Comparison of ENCODE assay signal across 17 cellular contexts in genomic region chr19:2634960-2635359, GRCh38.
A peak's percentile ranks its signal among the peaks of the same experiment; 100 is the strongest.
DNase-seq lines count a peak whose midpoint lies in the region; ATAC-seq and TF ChIP-seq lines count a peak whose summit lies in the region.
"Had no signal": no experiment of that assay in that cellular context is flagged by ENCODE, and none has a peak within 500 bp of the region (broad histone marks: within the 10 kb centered on the region; RNA-seq: fewer than 3 reads in every experiment).

No MANE protein-coding gene starts in this region.

- H3K27me3 ChIP-seq in OCI-LY1 (ENCODE audit: insufficient read depth, low read length) (no peaks in the 10 kb centered on the region), heart left ventricle (peaks cover 0 to 10% (median 0%) of the 10 kb centered on the region in 9 donors), tibial artery (peaks cover 0 to 28% of the 10 kb centered on the region in 2 donors)
- H3K27me3 ChIP-seq: SJCRH30 had no signal

- no peaks in the 10 kb centered on the region for H4K20me1 ChIP-seq in OCI-LY1 (ENCODE audit: insufficient read depth, low read length)

- H2AFZ ChIP-seq in OCI-LY1 (ENCODE audit: low read length), result no peak overlapping the region

- H3K36me3 ChIP-seq in OCI-LY1 (ENCODE audit: insufficient read depth, low read length) (no peaks in the 10 kb centered on the region), heart left ventricle (no peaks in the 10 kb centered on the region), tibial artery (no peaks in the 10 kb centered on the region)
- H3K36me3 ChIP-seq: SJCRH30 had no signal

- peak overlapping the region; percentile 43; the same call in 1 of the 2 replicates for H3K4me2 ChIP-seq in OCI-LY1 (ENCODE audit: low read length)

- H3K4me1 ChIP-seq in OCI-LY1 (ENCODE audit: insufficient read depth, low read length, severe bottlenecking), result peaks cover 42% of the 10 kb centered on the region
- H3K4me1 ChIP-seq in heart left ventricle, result peaks cover 0 to 60% (median 14%) of the 10 kb centered on the region in 12 donors
- H3K4me1 ChIP-seq in tibial artery, result peaks cover 0 to 38% (median 21%) of the 10 kb centered on the region in 4 donors
- H3K4me1 ChIP-seq: SJCRH30 had no signal

- H3K4me1 Mint-ChIP-seq in naive B cell, result peaks cover 72 to 92% (median 85%) of the 10 kb centered on the region in 3 donors
- H3K4me1 Mint-ChIP-seq: nephron had no signal

- H3K9me3 ChIP-seq in OCI-LY1 (ENCODE audit: low read length) (no peaks in the 10 kb centered on the region), heart left ventricle (peaks cover 0 to 17% (median 7%) of the 10 kb centered on the region in 12 donors), tibial artery (peaks cover 0 to 6% (median 3%) of the 10 kb centered on the region in 3 donors)

- no peaks in the 10 kb centered on the region for H3K9me2 ChIP-seq in OCI-LY1 (ENCODE audit: low read depth, low read length)

- ATAC-seq in heart left ventricle (peak in 3 of 4 donors; percentile 1 to 6 (median 3)), naive B cell (ENCODE audit: low read depth in 2 of 2) (no peak), GM19035 (IDR thresholded peaks at IDR 0.05; ENCODE audit: unreplicated experiment) (no peak)
- ATAC-seq: activated CD8-positive, alpha-beta memory T cell treated with anti-CD3 and anti-CD28 coated beads, Interleukin-2, amount 10 ng/mL, durations not matched to agents 7 days and 5 days had no signal

- 47 to 68% (median 60%) methylated on average over 9 of the region's 9 CpGs for WGBS in heart left ventricle, 4 donors

- H3K4me3 ChIP-seq in OCI-LY1 (ENCODE audit: low read depth, low read length, poor library complexity, severe bottlenecking), result no peak overlapping the region
- H3K4me3 ChIP-seq in heart left ventricle, result peak overlapping the region in 5 of 12 donors; percentile 0 to 37 (median 34)
- H3K4me3 ChIP-seq in tibial artery, result peak overlapping the region in 1 of 2 donors; percentile 2
- H3K4me3 ChIP-seq: SJCRH30 had no signal

- TF ChIP-seq CTCF in OCI-LY1 (IDR thresholded peaks at IDR 0.05; ENCODE audit: low read length), result no peak
- TF ChIP-seq CTCF in heart left ventricle (IDR thresholded peaks at IDR 0.05), result no peak
- no peak for TF ChIP-seq CTCF in tibial artery (IDR thresholded peaks at IDR 0.05)

- no peak for TF ChIP-seq POLR2A in heart left ventricle (IDR thresholded peaks at IDR 0.05)

- H3F3A ChIP-seq in OCI-LY1 (ENCODE audit: insufficient read depth, low read length), result 0 out of 2 replicates have a peak, but pooled peaks cover 3% of the 10 kb centered on the region

- peaks cover 0 to 17% (median 9%) of the 10 kb centered on the region in 7 donors for H3K9me3 Mint-ChIP-seq in naive B cell

- peak overlapping the region in 2 of 8 donors; percentile 40 to 52 for H3K4me3 Mint-ChIP-seq in naive B cell
- H3K4me3 Mint-ChIP-seq: activated CD8-positive, alpha-beta memory T cell treated with anti-CD3 and anti-CD28 coated beads, Interleukin-2, amount 10 ng/mL, durations not matched to agents 7 days and 5 days; nephron had no signal

- intact Hi-C loops in heart left ventricle (cut with DNase I), result no loop called here
- intact Hi-C loops in tibial artery (cut with DNase I; ENCODE audit: low total_unique reads), result no loop called here

- peak overlapping the region; percentile 66 for H3K27ac ChIP-seq in OCI-LY1 (ENCODE audit: low read depth, low read length, poor library complexity, severe bottlenecking)
- H3K27ac ChIP-seq in heart left ventricle, result peak overlapping the region; percentile 68 to 94 (median 82)
- peak overlapping the region; percentile 79 to 81 for H3K27ac ChIP-seq in tibial artery
- H3K27ac ChIP-seq: SJCRH30 had no signal

- no peak for DNase-seq in heart left ventricle
- DNase-seq in naive B cell, result no peak
- DNase-seq in tibial artery, result no peak
- DNase-seq in DMS53 treated with DMSO at 0.1 percent for 48 hours (lab: John Stamatoyannopoulos, UW; ENCODE audit: unreplicated experiment), result no peak
- DNase-seq in NCI-H1694 treated with DMSO at 0.1 percent for 48 hours (lab: John Stamatoyannopoulos, UW), result no peak
- DNase-seq: activated CD4-positive, CD25-positive, alpha-beta regulatory T cell treated with anti-CD3 and anti-CD28 coated beads, Interleukin-2, amount 50 U/mL, for 72 hours; activated CD8-positive, alpha-beta memory T cell treated with anti-CD3 and anti-CD28 coated beads, Interleukin-2, amount 10 ng/mL, durations not matched to agents 7 days and 5 days; activated effector memory CD4-positive, alpha-beta T cell treated with anti-CD3 and anti-CD28 coated beads, Interleukin-2, amount 50 U/mL, for 16 hours; AML-193; DMS 273 treated with DMSO at 0.1 percent for 48 hours; foreskin melanocyte; NCI-H524; retina; SJCRH30 had no signal

- H3K36me3 Mint-ChIP-seq in naive B cell, result peaks cover 0 to 6% of the 10 kb centered on the region in 2 donors

- H3K27ac Mint-ChIP-seq in naive B cell, result peak overlapping the region in 4 of 6 donors; percentile 13 to 99 (median 44)
- H3K27ac Mint-ChIP-seq: activated CD8-positive, alpha-beta memory T cell treated with anti-CD3 and anti-CD28 coated beads, Interleukin-2, amount 10 ng/mL, durations not matched to agents 7 days and 5 days; nephron had no signal

- peak overlapping the region; percentile 18; the same call in 1 of the 2 replicates for H3K9ac ChIP-seq in OCI-LY1 (ENCODE audit: low read length)

- H3K79me2 ChIP-seq in OCI-LY1 (ENCODE audit: insufficient read depth, low read length), result no peaks in the 10 kb centered on the region

- no peaks in the 10 kb centered on the region for H3K27me3 Mint-ChIP-seq in naive B cell

Comparison
In these comparisons a context has a peak if more than half of its experiments do, and no peak if none do; other contexts are left out.
1. ATAC-seq: peak in heart left ventricle (3 of 4); none in naive B cell (0 of 2) and GM19035 (single experiment).
2. Peak in every context shown above with its lines, with median percentiles within 50 percentile points of each other: H3K27ac ChIP-seq.